In genomic region chr9:124794902-124795491, GRCh38 we compare ENCODE assay signal across 1 cellular context.
A peak's percentile ranks its signal among the peaks of the same experiment; 100 is the strongest.
TF ChIP-seq lines count a peak whose summit lies in the region.

No MANE protein-coding gene starts in this region.

TF ChIP-seq in K562, 482 proteins besides CTCF, POLR2A, EP300 and RAD21 (continues in another document):
- TF ChIP-seq TFAP4 (CRISPR knock-in tag; IDR thresholded peaks at IDR 0.05; ENCODE audit: borderline replicate concordance) (peak; percentile 29; the same call in 1 of the 2 replicates), CC2D1A (IDR thresholded peaks at IDR 0.05) (no peak), ZKSCAN8 (CRISPR knock-in tag; IDR thresholded peaks at IDR 0.05) (no peak), ZNF551 (CRISPR knock-in tag; IDR thresholded peaks at IDR 0.05) (no peak), SMARCA4 (IDR thresholded peaks at IDR 0.05) (0 out of 2 replicates have a peak, but pooled peaks have one; percentile 26), ZBTB8A (IDR thresholded peaks at IDR 0.05; ENCODE audit: partially characterized antibody) (no peak), CBX8 (IDR thresholded peaks at IDR 0.05; ENCODE audit: borderline replicate concordance, extremely low read depth, low read depth, low read length, poor library complexity, severe bottlenecking) (no peak), NFE2L1 (tag; IDR thresholded peaks at IDR 0.05; ENCODE audit: borderline replicate concordance, low read depth) (no peak), LARP7 (IDR thresholded peaks at IDR 0.05) (no peak), ZNF583 (CRISPR knock-in tag; IDR thresholded peaks at IDR 0.05) (no peak), CTBP1 (IDR thresholded peaks at IDR 0.05; ENCODE audit: borderline replicate concordance) (peak; percentile 49; the same call in 1 of the 2 replicates), SMAD2 (IDR thresholded peaks at IDR 0.05; ENCODE audit: low read depth, low read length) (no peak), SP1 (CRISPR knock-in tag; IDR thresholded peaks at IDR 0.05) (no peak), ZBTB33 (CRISPR knock-in tag; IDR thresholded peaks at IDR 0.05) (peak; percentile 56; the same call in 1 of the 2 replicates), OTX1 (CRISPR knock-in tag; IDR thresholded peaks at IDR 0.05) (no peak), ZNF263 (CRISPR knock-in tag; IDR thresholded peaks at IDR 0.05; ENCODE audit: borderline replicate concordance) (no peak), ETS2 (tag; IDR thresholded peaks at IDR 0.05; ENCODE audit: borderline replicate concordance, poor library complexity, severe bottlenecking) (no peak), NFRKB (IDR thresholded peaks at IDR 0.05; ENCODE audit: low read depth) (no peak), ZBTB9 (CRISPR knock-in tag; IDR thresholded peaks at IDR 0.05) (no peak), TBP (optimal IDR thresholded peaks at IDR 0.05; ENCODE audit: low read depth, low read length) (no peak), CBX3 (IDR thresholded peaks at IDR 0.05; ENCODE audit: borderline replicate concordance in 1 of 2, low read length in 2 of 2) (no peak), KLF16 (IDR thresholded peaks at IDR 0.05) (no peak), SETDB1 (IDR thresholded peaks at IDR 0.05; ENCODE audit: low read length) (no peak), KLF6 (CRISPR knock-in tag; IDR thresholded peaks at IDR 0.05; ENCODE audit: borderline replicate concordance) (no peak), NELFE (IDR thresholded peaks at IDR 0.05; ENCODE audit: insufficient read depth, insufficient read length) (no peak), ZNF444 (CRISPR knock-in tag; IDR thresholded peaks at IDR 0.05) (no peak), KAT2B (IDR thresholded peaks at IDR 0.05; ENCODE audit: low read depth, low read length) (no peak), NFXL1 (CRISPR knock-in tag; IDR thresholded peaks at IDR 0.05) (no peak), TGIF2 (CRISPR knock-in tag; IDR thresholded peaks at IDR 0.05) (no peak), PHTF2 (CRISPR knock-in tag; IDR thresholded peaks at IDR 0.05) (no peak)
- TF ChIP-seq, protein P1, sequence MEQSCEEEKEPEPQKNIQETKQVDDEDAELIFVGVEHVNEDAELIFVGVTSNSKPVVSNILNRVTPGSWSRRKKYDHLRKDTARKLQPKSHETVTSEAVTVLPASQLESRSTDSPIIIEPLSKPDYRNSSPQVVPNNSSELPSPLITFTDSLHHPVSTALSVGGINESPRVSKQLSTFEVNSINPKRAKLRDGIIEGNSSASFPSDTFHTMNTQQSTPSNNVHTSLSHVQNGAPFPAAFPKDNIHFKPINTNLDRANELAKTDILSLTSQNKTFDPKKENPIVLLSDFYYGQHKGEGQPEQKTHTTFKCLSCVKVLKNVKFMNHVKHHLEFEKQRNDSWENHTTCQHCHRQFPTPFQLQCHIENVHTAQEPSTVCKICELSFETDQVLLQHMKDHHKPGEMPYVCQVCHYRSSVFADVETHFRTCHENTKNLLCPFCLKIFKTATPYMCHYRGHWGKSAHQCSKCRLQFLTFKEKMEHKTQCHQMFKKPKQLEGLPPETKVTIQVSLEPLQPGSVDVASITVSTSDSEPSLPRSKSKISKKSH (CRISPR knock-in tag; IDR thresholded peaks at IDR 0.05) = no peak
- TF ChIP-seq, protein P2, sequence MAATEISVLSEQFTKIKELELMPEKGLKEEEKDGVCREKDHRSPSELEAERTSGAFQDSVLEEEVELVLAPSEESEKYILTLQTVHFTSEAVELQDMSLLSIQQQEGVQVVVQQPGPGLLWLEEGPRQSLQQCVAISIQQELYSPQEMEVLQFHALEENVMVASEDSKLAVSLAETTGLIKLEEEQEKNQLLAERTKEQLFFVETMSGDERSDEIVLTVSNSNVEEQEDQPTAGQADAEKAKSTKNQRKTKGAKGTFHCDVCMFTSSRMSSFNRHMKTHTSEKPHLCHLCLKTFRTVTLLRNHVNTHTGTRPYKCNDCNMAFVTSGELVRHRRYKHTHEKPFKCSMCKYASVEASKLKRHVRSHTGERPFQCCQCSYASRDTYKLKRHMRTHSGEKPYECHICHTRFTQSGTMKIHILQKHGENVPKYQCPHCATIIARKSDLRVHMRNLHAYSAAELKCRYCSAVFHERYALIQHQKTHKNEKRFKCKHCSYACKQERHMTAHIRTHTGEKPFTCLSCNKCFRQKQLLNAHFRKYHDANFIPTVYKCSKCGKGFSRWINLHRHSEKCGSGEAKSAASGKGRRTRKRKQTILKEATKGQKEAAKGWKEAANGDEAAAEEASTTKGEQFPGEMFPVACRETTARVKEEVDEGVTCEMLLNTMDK (IDR thresholded peaks at IDR 0.05; ENCODE audit: borderline replicate concordance, insufficient read depth, low read depth, low read length, poor library complexity, severe bottlenecking) = peak; percentile 91
- TF ChIP-seq, protein P3, sequence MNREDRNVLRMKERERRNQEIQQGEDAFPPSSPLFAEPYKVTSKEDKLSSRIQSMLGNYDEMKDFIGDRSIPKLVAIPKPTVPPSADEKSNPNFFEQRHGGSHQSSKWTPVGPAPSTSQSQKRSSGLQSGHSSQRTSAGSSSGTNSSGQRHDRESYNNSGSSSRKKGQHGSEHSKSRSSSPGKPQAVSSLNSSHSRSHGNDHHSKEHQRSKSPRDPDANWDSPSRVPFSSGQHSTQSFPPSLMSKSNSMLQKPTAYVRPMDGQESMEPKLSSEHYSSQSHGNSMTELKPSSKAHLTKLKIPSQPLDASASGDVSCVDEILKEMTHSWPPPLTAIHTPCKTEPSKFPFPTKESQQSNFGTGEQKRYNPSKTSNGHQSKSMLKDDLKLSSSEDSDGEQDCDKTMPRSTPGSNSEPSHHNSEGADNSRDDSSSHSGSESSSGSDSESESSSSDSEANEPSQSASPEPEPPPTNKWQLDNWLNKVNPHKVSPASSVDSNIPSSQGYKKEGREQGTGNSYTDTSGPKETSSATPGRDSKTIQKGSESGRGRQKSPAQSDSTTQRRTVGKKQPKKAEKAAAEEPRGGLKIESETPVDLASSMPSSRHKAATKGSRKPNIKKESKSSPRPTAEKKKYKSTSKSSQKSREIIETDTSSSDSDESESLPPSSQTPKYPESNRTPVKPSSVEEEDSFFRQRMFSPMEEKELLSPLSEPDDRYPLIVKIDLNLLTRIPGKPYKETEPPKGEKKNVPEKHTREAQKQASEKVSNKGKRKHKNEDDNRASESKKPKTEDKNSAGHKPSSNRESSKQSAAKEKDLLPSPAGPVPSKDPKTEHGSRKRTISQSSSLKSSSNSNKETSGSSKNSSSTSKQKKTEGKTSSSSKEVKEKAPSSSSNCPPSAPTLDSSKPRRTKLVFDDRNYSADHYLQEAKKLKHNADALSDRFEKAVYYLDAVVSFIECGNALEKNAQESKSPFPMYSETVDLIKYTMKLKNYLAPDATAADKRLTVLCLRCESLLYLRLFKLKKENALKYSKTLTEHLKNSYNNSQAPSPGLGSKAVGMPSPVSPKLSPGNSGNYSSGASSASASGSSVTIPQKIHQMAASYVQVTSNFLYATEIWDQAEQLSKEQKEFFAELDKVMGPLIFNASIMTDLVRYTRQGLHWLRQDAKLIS (CRISPR knock-in tag; IDR thresholded peaks at IDR 0.05) = no peak
- TF ChIP-seq, protein P4, sequence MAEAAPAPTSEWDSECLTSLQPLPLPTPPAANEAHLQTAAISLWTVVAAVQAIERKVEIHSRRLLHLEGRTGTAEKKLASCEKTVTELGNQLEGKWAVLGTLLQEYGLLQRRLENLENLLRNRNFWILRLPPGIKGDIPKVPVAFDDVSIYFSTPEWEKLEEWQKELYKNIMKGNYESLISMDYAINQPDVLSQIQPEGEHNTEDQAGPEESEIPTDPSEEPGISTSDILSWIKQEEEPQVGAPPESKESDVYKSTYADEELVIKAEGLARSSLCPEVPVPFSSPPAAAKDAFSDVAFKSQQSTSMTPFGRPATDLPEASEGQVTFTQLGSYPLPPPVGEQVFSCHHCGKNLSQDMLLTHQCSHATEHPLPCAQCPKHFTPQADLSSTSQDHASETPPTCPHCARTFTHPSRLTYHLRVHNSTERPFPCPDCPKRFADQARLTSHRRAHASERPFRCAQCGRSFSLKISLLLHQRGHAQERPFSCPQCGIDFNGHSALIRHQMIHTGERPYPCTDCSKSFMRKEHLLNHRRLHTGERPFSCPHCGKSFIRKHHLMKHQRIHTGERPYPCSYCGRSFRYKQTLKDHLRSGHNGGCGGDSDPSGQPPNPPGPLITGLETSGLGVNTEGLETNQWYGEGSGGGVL (CRISPR knock-in tag; IDR thresholded peaks at IDR 0.05) = no peak
- TF ChIP-seq, protein P5, sequence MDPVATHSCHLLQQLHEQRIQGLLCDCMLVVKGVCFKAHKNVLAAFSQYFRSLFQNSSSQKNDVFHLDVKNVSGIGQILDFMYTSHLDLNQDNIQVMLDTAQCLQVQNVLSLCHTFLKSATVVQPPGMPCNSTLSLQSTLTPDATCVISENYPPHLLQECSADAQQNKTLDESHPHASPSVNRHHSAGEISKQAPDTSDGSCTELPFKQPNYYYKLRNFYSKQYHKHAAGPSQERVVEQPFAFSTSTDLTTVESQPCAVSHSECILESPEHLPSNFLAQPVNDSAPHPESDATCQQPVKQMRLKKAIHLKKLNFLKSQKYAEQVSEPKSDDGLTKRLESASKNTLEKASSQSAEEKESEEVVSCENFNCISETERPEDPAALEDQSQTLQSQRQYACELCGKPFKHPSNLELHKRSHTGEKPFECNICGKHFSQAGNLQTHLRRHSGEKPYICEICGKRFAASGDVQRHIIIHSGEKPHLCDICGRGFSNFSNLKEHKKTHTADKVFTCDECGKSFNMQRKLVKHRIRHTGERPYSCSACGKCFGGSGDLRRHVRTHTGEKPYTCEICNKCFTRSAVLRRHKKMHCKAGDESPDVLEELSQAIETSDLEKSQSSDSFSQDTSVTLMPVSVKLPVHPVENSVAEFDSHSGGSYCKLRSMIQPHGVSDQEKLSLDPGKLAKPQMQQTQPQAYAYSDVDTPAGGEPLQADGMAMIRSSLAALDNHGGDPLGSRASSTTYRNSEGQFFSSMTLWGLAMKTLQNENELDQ (CRISPR knock-in tag; IDR thresholded peaks at IDR 0.05; ENCODE audit: borderline replicate concordance) = no peak
- TF ChIP-seq, protein P6, sequence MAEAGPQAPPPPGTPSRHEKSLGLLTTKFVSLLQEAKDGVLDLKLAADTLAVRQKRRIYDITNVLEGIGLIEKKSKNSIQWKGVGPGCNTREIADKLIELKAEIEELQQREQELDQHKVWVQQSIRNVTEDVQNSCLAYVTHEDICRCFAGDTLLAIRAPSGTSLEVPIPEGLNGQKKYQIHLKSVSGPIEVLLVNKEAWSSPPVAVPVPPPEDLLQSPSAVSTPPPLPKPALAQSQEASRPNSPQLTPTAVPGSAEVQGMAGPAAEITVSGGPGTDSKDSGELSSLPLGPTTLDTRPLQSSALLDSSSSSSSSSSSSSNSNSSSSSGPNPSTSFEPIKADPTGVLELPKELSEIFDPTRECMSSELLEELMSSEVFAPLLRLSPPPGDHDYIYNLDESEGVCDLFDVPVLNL (CRISPR knock-in tag; IDR thresholded peaks at IDR 0.05; ENCODE audit: low read depth) = no peak
